ENCODE assay signal across 1 cellular context in the genomic region with DNA sequence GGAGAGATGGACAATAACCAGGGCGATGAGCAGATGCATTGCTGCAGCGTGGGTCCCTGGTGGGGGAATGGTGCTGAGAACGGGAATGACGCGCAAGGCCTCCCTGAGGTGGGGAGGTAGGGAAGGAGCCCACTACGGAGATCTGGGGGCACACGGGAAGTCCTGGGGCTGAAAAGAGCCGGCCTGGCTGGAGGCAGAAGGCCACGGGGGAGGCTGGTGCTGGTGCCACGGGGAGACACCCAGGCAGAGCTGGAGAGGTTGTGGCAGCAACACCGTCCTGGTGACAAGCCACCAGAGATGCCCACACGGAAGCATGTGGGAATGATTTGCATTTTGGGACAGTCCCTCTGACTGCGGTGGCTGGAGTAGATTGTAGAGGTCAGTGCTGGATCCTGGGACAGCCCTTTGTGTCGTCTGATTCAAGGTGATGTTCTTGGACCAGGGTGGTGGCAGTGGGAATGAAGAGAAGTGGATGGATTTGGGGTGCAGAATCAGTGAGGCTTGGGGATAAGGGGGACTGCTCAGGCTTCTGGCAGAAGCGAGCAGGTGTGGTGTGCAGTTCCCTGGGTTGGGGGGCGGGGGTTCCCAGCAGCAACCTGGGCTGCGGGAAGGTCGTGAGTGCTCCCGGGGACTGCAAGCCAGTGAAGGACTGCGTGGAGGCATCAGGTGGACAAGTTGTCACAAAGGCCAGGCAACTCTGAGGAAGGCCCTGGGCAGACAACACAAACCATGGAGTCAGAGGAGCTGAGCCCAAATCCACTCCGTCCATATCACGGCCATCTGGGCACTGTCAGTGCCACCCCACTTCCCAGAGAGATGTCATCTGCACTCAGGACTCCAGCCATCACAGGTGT.
TF ChIP-seq lines count a peak whose summit lies in the region.

No MANE protein-coding gene starts in this region.

TF ChIP-seq in H1, 55 proteins besides CTCF, POLR2A, EP300 and RAD21 (continued from another document):
- TF ChIP-seq, protein P1, sequence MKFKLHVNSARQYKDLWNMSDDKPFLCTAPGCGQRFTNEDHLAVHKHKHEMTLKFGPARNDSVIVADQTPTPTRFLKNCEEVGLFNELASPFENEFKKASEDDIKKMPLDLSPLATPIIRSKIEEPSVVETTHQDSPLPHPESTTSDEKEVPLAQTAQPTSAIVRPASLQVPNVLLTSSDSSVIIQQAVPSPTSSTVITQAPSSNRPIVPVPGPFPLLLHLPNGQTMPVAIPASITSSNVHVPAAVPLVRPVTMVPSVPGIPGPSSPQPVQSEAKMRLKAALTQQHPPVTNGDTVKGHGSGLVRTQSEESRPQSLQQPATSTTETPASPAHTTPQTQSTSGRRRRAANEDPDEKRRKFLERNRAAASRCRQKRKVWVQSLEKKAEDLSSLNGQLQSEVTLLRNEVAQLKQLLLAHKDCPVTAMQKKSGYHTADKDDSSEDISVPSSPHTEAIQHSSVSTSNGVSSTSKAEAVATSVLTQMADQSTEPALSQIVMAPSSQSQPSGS (IDR thresholded peaks at IDR 0.05; ENCODE audit: low read length): no peak
- no peak for TF ChIP-seq CEBPB (IDR thresholded peaks at IDR 0.05; ENCODE audit: low read depth, low read length)
- TF ChIP-seq ASH2L (IDR thresholded peaks at IDR 0.05; ENCODE audit: low read length): no peak
- no peak for TF ChIP-seq GABPA (IDR thresholded peaks at IDR 0.05; ENCODE audit: borderline replicate concordance, insufficient read depth, low read length)
- no peak for TF ChIP-seq JUN (IDR thresholded peaks at IDR 0.05; ENCODE audit: low read depth, low read length)
- TF ChIP-seq KDM1A (IDR thresholded peaks at IDR 0.05; ENCODE audit: borderline replicate concordance, low read length): no peak
- TF ChIP-seq, protein P2, sequence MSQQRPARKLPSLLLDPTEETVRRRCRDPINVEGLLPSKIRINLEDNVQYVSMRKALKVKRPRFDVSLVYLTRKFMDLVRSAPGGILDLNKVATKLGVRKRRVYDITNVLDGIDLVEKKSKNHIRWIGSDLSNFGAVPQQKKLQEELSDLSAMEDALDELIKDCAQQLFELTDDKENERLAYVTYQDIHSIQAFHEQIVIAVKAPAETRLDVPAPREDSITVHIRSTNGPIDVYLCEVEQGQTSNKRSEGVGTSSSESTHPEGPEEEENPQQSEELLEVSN (IDR thresholded peaks at IDR 0.05): no peak
- no peak for TF ChIP-seq EGR1 (IDR thresholded peaks at IDR 0.05; ENCODE audit: borderline replicate concordance, low read depth, low read length)
- no peak for TF ChIP-seq CHD2 (IDR thresholded peaks at IDR 0.05; ENCODE audit: low read length)
- TF ChIP-seq BCL11A (IDR thresholded peaks at IDR 0.05; ENCODE audit: low read depth in 2 of 2, low read length in 2 of 2): no peak
